ENCODE assay signal across 15 cellular contexts in the genomic region with DNA sequence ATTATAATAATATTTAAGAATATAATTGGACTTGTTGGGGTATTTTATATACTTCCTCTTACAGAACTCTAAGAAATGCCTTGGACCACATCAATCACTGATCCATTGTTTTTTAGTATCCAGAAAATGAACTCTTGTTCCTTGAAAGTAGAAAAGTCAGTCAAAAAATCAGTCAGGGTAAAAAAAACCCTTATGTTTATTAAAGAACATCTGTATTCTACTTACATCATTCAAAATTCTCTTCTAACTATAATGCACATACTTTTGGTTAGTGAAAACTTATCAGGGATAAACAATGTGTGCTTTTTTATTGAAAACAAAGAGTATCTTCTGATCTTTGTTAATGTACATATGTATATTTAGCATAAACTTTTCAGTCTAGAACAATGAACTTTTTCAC.
"Had no signal": no experiment of that assay in that cellular context is flagged by ENCODE, and none has a peak within 500 bp of the region (broad histone marks: within the 10 kb centered on the region; RNA-seq: fewer than 3 reads in every experiment).

No MANE protein-coding gene starts in this region.

- H3K36me3 Mint-ChIP-seq: activated CD4-positive, alpha-beta memory T cell treated with anti-CD3 and anti-CD28 coated beads for 36 hours had no signal

- H3K36me3 ChIP-seq: adrenal gland, heart left ventricle, right lobe of liver, WERI-Rb-1 had no signal

- H3K9me3 Mint-ChIP-seq: activated CD4-positive, alpha-beta memory T cell treated with anti-CD3 and anti-CD28 coated beads for 36 hours; activated T-cell treated with anti-CD3 and anti-CD28 coated beads, Interleukin-2, amount 50 U/mL, for 24 hours; immature natural killer cell; nephron progenitor cell; stimulated activated memory B cell treated with anti-CD40 and anti-IgM and Interleukin-4, amounts not matched to agents 10 μg/mL and 1 μg/mL and 100 μg/mL, for 72 hours had no signal

- H3K27me3 Mint-ChIP-seq: activated CD4-positive, alpha-beta memory T cell treated with anti-CD3 and anti-CD28 coated beads for 36 hours; activated T-cell treated with anti-CD3 and anti-CD28 coated beads, Interleukin-2, amount 50 U/mL, for 24 hours; stimulated activated memory B cell treated with anti-CD40 and anti-IgM and Interleukin-4, amounts not matched to agents 10 μg/mL and 1 μg/mL and 100 μg/mL, for 72 hours had no signal

- H3K4me3 ChIP-seq: adrenal gland, coronary artery, heart left ventricle, psoas muscle, right lobe of liver had no signal

- H3K27ac Mint-ChIP-seq: activated CD4-positive, alpha-beta memory T cell treated with anti-CD3 and anti-CD28 coated beads for 36 hours; activated T-cell treated with anti-CD3 and anti-CD28 coated beads, Interleukin-2, amount 50 U/mL, for 24 hours; immature natural killer cell; nephron progenitor cell; stimulated activated memory B cell treated with anti-CD40 and anti-IgM and Interleukin-4, amounts not matched to agents 10 μg/mL and 1 μg/mL and 100 μg/mL, for 72 hours had no signal

- H3K27ac ChIP-seq: adrenal gland, coronary artery, heart left ventricle, psoas muscle, right lobe of liver, WERI-Rb-1 had no signal

- DNase-seq: activated CD4-positive, alpha-beta memory T cell treated with anti-CD3 and anti-CD28 coated beads for 36 hours; activated naive CD4-positive, alpha-beta T cell treated with anti-CD3 and anti-CD28 coated beads, Interleukin-2, amount 50 U/mL, for 16 hours; activated T-cell treated with anti-CD3 and anti-CD28 coated beads, Interleukin-2, amount 50 U/mL, for 24 hours; adrenal gland; central memory CD4-positive, alpha-beta T cell; effector CD8-positive, alpha-beta T cell; heart left ventricle; immature natural killer cell; nephron progenitor cell; psoas muscle; right lobe of liver; stimulated activated CD4-positive, alpha-beta T cell treated with anti-CD3 and anti-CD28 coated beads, Interleukin-1b, Interleukin-23, amount 100 ng/mL, for 48 hours; WERI-Rb-1 had no signal

- H3K4me1 Mint-ChIP-seq: immature natural killer cell; nephron progenitor cell; stimulated activated memory B cell treated with anti-CD40 and anti-IgM and Interleukin-4, amounts not matched to agents 10 μg/mL and 1 μg/mL and 100 μg/mL, for 72 hours had no signal

- ATAC-seq: heart left ventricle; right lobe of liver; stimulated activated memory B cell treated with anti-CD40 and anti-IgM and Interleukin-4, amounts not matched to agents 10 μg/mL and 1 μg/mL and 100 μg/mL, for 72 hours had no signal

- H3K27me3 ChIP-seq: adrenal gland, heart left ventricle, right lobe of liver had no signal

- H3K4me3 Mint-ChIP-seq: activated CD4-positive, alpha-beta memory T cell treated with anti-CD3 and anti-CD28 coated beads for 36 hours; activated T-cell treated with anti-CD3 and anti-CD28 coated beads, Interleukin-2, amount 50 U/mL, for 24 hours; immature natural killer cell; nephron progenitor cell; stimulated activated memory B cell treated with anti-CD40 and anti-IgM and Interleukin-4, amounts not matched to agents 10 μg/mL and 1 μg/mL and 100 μg/mL, for 72 hours had no signal

- H3K9me3 ChIP-seq: adrenal gland, heart left ventricle, psoas muscle, right lobe of liver had no signal

- H3K4me1 ChIP-seq: right lobe of liver had no signal
